ENCODE assay signal across 15 cellular contexts in genomic region chr7:20200361-20200760, GRCh38. TPM values are rescaled to one million over a fixed set of nuclear protein-coding genes. Genes with fewer than 3 reads are reported as not detected.
DNase-seq lines count a peak whose midpoint lies in the region; ATAC-seq and TF ChIP-seq lines count a peak whose summit lies in the region.
"Had no signal": no experiment of that assay in that cellular context is flagged by ENCODE, and none has a peak within 500 bp of the region (broad histone marks: within the 10 kb centered on the region; RNA-seq: fewer than 3 reads in every experiment).

No MANE protein-coding gene starts in this region.

- peak; percentile 37 for ATAC-seq in GM21447 (IDR thresholded peaks at IDR 0.05; ENCODE audit: unreplicated experiment)
- ATAC-seq in HG03520 (IDR thresholded peaks at IDR 0.05; ENCODE audit: unreplicated experiment), result peak; percentile 25
- ATAC-seq in Right ventricle myocardium inferior, result no peak
- ATAC-seq: activated CD4-positive, alpha-beta T cell treated with anti-CD3 and anti-CD28 coated beads for 36 hours had no signal

- peak overlapping the region; percentile 36; the same call in 1 of the 2 replicates for H3K4me3 ChIP-seq in GM08714 (ENCODE audit: low read length)
- H3K4me3 ChIP-seq in left ventricle myocardium inferior, result no peak overlapping the region

- H3K36me3 ChIP-seq in left ventricle myocardium inferior, result no peaks in the 10 kb centered on the region

- no peaks in the 10 kb centered on the region for H3K9me3 ChIP-seq in left ventricle myocardium inferior (replicated peaks)

- H3K27me3 ChIP-seq in left ventricle myocardium inferior (ENCODE audit: low read depth), result no peaks in the 10 kb centered on the region

- intact Hi-C loops in left ventricle myocardium inferior (cut with micrococcal nuclease), result no loop called here
- intact Hi-C loops in Right ventricle myocardium inferior (cut with DNase I), result no loop called here

- TF ChIP-seq CTCF in left ventricle myocardium inferior (IDR thresholded peaks at IDR 0.05; ENCODE audit: borderline replicate concordance), result no peak

- H3K27ac ChIP-seq in epithelial cell of prostate, result peak overlapping the region; percentile 95
- no peak overlapping the region for H3K27ac ChIP-seq in left ventricle myocardium inferior (replicated peaks)

- H3K4me1 ChIP-seq in left ventricle myocardium inferior, result peaks cover 5% of the 10 kb centered on the region

- DNase-seq in epithelial cell of prostate (ENCODE audit: low read depth, low spot score) (no peak), NCI-H226 (no peak), inferior parietal cortex (ENCODE audit: extremely low spot score) (no peak), left ventricle myocardium inferior (no peak), Right ventricle myocardium inferior (ENCODE audit: missing footprints) (no peak)
- DNase-seq: activated CD4-positive, alpha-beta T cell treated with anti-CD3 and anti-CD28 coated beads for 36 hours; activated naive CD8-positive, alpha-beta T cell treated with anti-CD3 and anti-CD28 coated beads, Interleukin-2, amount 10 ng/mL, durations not matched to agents 7 days and 5 days; CD4-positive, CD25-positive, alpha-beta regulatory T cell; effector memory CD4-positive, alpha-beta T cell; NCI-H1694 treated with DMSO at 0.1 percent for 48 hours; Right ventricle myocardium superior; stimulated activated CD4-positive, alpha-beta T cell treated with anti-CD3 and anti-CD28 coated beads, Interleukin-1b, Interleukin-23, amount 100 ng/mL, for 48 hours had no signal

RNA-seq across cellular contexts. Expression of gene MACC1, which starts 16.8 kb away (rescaled TPM):
- total RNA-seq in left ventricle myocardium inferior (0.03 TPM), Right ventricle myocardium inferior (0.16 TPM)
